8 cellular contexts compared by ENCODE assay signal in genomic region chr1:93347319-93347899, GRCh38. TPM values are rescaled to one million over a fixed set of nuclear protein-coding genes. Genes with fewer than 3 reads are reported as not detected.
A peak's percentile ranks its signal among the peaks of the same experiment; 100 is the strongest.
DNase-seq lines count a peak whose midpoint lies in the region; ATAC-seq and TF ChIP-seq lines count a peak whose summit lies in the region.

No MANE protein-coding gene starts in this region.

- in situ Hi-C loops in GM23248 (cut with MboI) (no loop called here), gastrocnemius medialis (cut with MboI; ENCODE audit: low sequenced_read_pairs in 4 of 4) (no loop called here)

- H3K9me3 ChIP-seq in GM23248 (ENCODE audit: low read depth), result no peaks in the 10 kb centered on the region
- no peaks in the 10 kb centered on the region for H3K9me3 ChIP-seq in SK-N-MC (ENCODE audit: low read depth, low read length)
- no peaks in the 10 kb centered on the region for H3K9me3 ChIP-seq in gastrocnemius medialis

- TF ChIP-seq CTCF in fibroblast of the aortic adventitia (IDR thresholded peaks at IDR 0.05; ENCODE audit: insufficient read depth, low read length) (no peak), gastrocnemius medialis (IDR thresholded peaks at IDR 0.05 in 4 of 5, conservative IDR thresholded peaks at IDR 0.05 in 1 of 5) (no peak)

- no peak overlapping the region for H2AFZ ChIP-seq in GM23248

- WGBS in GM23248 (ENCODE audit: low coverage in 1 of 2, low lambda C conversion rate in 2 of 2, missing lambda C conversion rate in 2 of 2), 2 experiments, result 1 to 2% methylated on average over 12 of the region's 12 CpGs

- ATAC-seq in gastrocnemius medialis, result no peak
- ATAC-seq in HG02852 (IDR thresholded peaks at IDR 0.05; ENCODE audit: unreplicated experiment), result no peak

- peaks cover 7% of the 10 kb centered on the region; the same call in 1 of the 2 replicates for H3F3A ChIP-seq in GM23248 (ENCODE audit: insufficient read depth)

- H3K4me1 ChIP-seq in GM23248 (ENCODE audit: insufficient read depth), result peaks cover 36% of the 10 kb centered on the region
- H3K4me1 ChIP-seq in gastrocnemius medialis, result peaks cover 36 to 47% of the 10 kb centered on the region in 2 donors

- peak overlapping the region; percentile 99 for H3K4me2 ChIP-seq in GM23248 (ENCODE audit: unreplicated experiment)

- peak overlapping the region; percentile 98 for H3K9ac ChIP-seq in GM23248
- peak overlapping the region; percentile 99 for H3K9ac ChIP-seq in SK-N-MC (ENCODE audit: insufficient read length)

- peak overlapping the region; percentile 99 for H3K4me3 ChIP-seq in GM23248
- peak overlapping the region; percentile 97 for H3K4me3 ChIP-seq in SK-N-MC
- H3K4me3 ChIP-seq in fibroblast of the aortic adventitia (ENCODE audit: low read depth, low read length), result peak overlapping the region; percentile 88
- H3K4me3 ChIP-seq in gastrocnemius medialis, result peak overlapping the region; percentile 82 to 97 (median 94)

- DNase-seq in GM23248, result no peak
- no peak for DNase-seq in SK-N-MC (ENCODE audit: low read depth, low spot score)
- no peak for DNase-seq in fibroblast of the aortic adventitia (ENCODE audit: low read depth)
- DNase-seq in gastrocnemius medialis, result no peak
- DNase-seq in activated CD4-positive, CD25-positive, alpha-beta regulatory T cell (lab: John Stamatoyannopoulos, UW), result no peak
- DNase-seq in caudate nucleus (lab: John Stamatoyannopoulos, UW), result no peak
- no peak for DNase-seq in T1000 (lab: John Stamatoyannopoulos, UW)

- no peaks in the 10 kb centered on the region for H4K20me1 ChIP-seq in GM23248 (ENCODE audit: insufficient read depth)

- no peaks in the 10 kb centered on the region for H3K9me2 ChIP-seq in GM23248 (ENCODE audit: insufficient read depth)

- H3K79me2 ChIP-seq in GM23248 (ENCODE audit: insufficient read depth), result peaks cover 96% of the 10 kb centered on the region

- intact Hi-C loops in gastrocnemius medialis (cut with DNase I; ENCODE audit: low total_unique reads), result loop anchor here (2.0 to 10.0 kb wide), 6 partner anchors 167 to 1070 kb away; partner anchors contain the start of genes ABCD3, CCDC18, DIPK1A and DNTTIP2

- H3K27me3 ChIP-seq in GM23248 (replicated peaks; ENCODE audit: insufficient read depth) (no peaks in the 10 kb centered on the region), gastrocnemius medialis (no peaks in the 10 kb centered on the region)

- H3K27ac ChIP-seq in GM23248 (peak overlapping the region; percentile 96; the same call in 1 of the 2 replicates), SK-N-MC (0 out of 2 replicates have a peak overlapping the region, but pooled peaks have one; percentile 25), gastrocnemius medialis (peak overlapping the region; percentile 95 to 98 (median 96)), caudate nucleus (ENCODE audit: low read depth, low read length) (no peak overlapping the region)

- no peaks in the 10 kb centered on the region for H3K36me3 ChIP-seq in GM23248 (ENCODE audit: low read depth)
- peaks cover 13% of the 10 kb centered on the region; the same call in 1 of the 2 replicates for H3K36me3 ChIP-seq in SK-N-MC (ENCODE audit: insufficient read depth, low read length)
- H3K36me3 ChIP-seq in gastrocnemius medialis, result no peaks in the 10 kb centered on the region

- TF ChIP-seq POLR2A in gastrocnemius medialis (IDR thresholded peaks at IDR 0.05), result no peak

RNA-seq across cellular contexts. Expression of gene DR1, which starts 1.7 kb away (rescaled TPM):
- total RNA-seq in GM23248 (2014; rRNA removed; shearing (Covaris generic)), result 49.2 and 68.8 TPM in 2 replicates
- 51.0 and 54.5 TPM in 2 replicates for polyA plus RNA-seq in GM23248 (2016; fragmentation: Nextera tagmentation; extraction: Ambion mirVana)
- total RNA-seq in fibroblast of the aortic adventitia (ENCODE audit: low replicate concordance), result 11.8 and 60.6 TPM in 2 replicates
- 10 to 100 TPM; 26.8 to 59.1 (median 37.9) TPM for total RNA-seq in gastrocnemius medialis
